28 cellular contexts compared by ENCODE assay signal in the genomic region with DNA sequence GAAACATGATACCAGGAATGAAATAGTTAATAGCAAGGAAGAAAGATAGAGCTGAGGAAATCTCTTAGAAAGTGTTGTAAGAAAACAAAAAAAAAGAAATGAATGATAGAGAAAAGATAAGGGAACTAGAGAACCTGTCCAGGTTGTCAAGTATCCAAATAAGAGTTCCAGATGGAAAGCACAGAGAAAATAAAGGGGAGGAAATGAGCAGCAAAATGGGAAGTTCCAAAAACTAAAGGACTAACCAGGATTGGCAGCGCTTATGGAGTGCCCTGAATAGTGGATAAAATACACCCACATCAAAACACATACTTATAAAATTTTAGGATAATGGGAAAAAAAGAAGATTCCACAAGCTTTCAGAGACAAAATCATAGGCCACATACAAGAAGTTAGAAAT.
"Had no signal": no experiment of that assay in that cellular context is flagged by ENCODE, and none has a peak within 500 bp of the region (broad histone marks: within the 10 kb centered on the region; RNA-seq: fewer than 3 reads in every experiment).

No MANE protein-coding gene starts in this region.

- H3K9me3 ChIP-seq: gastrocnemius medialis, left lung, lower lobe of right lung, ovary, psoas muscle, right lobe of liver, suprapubic skin, vagina had no signal

- H3K9ac ChIP-seq: neural progenitor cell had no signal

- H3K36me3 ChIP-seq: neural progenitor cell, ovary had no signal

- H3K4me2 ChIP-seq: hepatocyte, neural progenitor cell had no signal

- H3K27ac ChIP-seq: gastrocnemius medialis, hepatocyte, left lung, lower lobe of right lung, neural progenitor cell, ovary, psoas muscle, right lobe of liver, suprapubic skin, vagina had no signal

- H3K79me2 ChIP-seq: hepatocyte had no signal

- DNase-seq: cortex of kidney; effector memory CD8-positive, alpha-beta T cell; foreskin fibroblast; gastrocnemius medialis; head of caudate nucleus; kidney; left cardiac atrium; left lung; lower lobe of right lung; mesenchymal stem cell; midbrain; naive thymus-derived CD4-positive, alpha-beta T cell; ovary; posterior cingulate gyrus; psoas muscle; right lobe of liver; small intestine; stimulated activated CD4-positive, alpha-beta T cell treated with anti-CD3 and anti-CD28 coated beads, Interleukin-15, amount 100 ng/mL, for 24 hours; stimulated activated CD4-positive, alpha-beta T cell treated with anti-CD3 and anti-CD28 coated beads, Interleukin-2, amount 100 ng/mL, for 48 hours; stimulated activated naive B cell treated with anti-CD40 and anti-IgM and Interleukin-4, amounts not matched to agents 10 μg/mL and 1 μg/mL and 100 μg/mL, for 72 hours; trophoblast cell had no signal

- H3K27ac Mint-ChIP-seq: effector memory CD8-positive, alpha-beta T cell; naive thymus-derived CD4-positive, alpha-beta T cell; neural progenitor cell; stimulated activated naive B cell treated with anti-CD40 and anti-IgM and Interleukin-4, amounts not matched to agents 10 μg/mL and 1 μg/mL and 100 μg/mL, for 72 hours; stimulated activated naive CD8-positive, alpha-beta T cell treated with anti-CD3 and anti-CD28 coated beads, Interleukin-15, Interleukin-2, amounts not matched to agents 100 ng/mL and 50 ng/mL, for 24 hours had no signal

- H2AFZ ChIP-seq: hepatocyte, neural progenitor cell had no signal

- H3K4me1 Mint-ChIP-seq: central memory CD8-positive, alpha-beta T cell; nephron; neural progenitor cell; stimulated activated naive B cell treated with anti-CD40 and anti-IgM and Interleukin-4, amounts not matched to agents 10 μg/mL and 1 μg/mL and 100 μg/mL, for 72 hours had no signal

- H3K4me3 ChIP-seq: gastrocnemius medialis, hepatocyte, left lung, lower lobe of right lung, neural progenitor cell, ovary, psoas muscle, right lobe of liver, suprapubic skin, vagina had no signal

- H3K9me3 Mint-ChIP-seq: effector memory CD8-positive, alpha-beta T cell; naive thymus-derived CD4-positive, alpha-beta T cell; nephron; neural progenitor cell; stimulated activated naive B cell treated with anti-CD40 and anti-IgM and Interleukin-4, amounts not matched to agents 10 μg/mL and 1 μg/mL and 100 μg/mL, for 72 hours; stimulated activated naive CD8-positive, alpha-beta T cell treated with anti-CD3 and anti-CD28 coated beads, Interleukin-15, Interleukin-2, amounts not matched to agents 100 ng/mL and 50 ng/mL, for 24 hours had no signal

- H3K27me3 ChIP-seq: gastrocnemius medialis, hepatocyte, left lung, neural progenitor cell, ovary, right lobe of liver, suprapubic skin, vagina had no signal

- H3K4me1 ChIP-seq: left lung, lower lobe of right lung, neural progenitor cell, psoas muscle, right lobe of liver, suprapubic skin, vagina had no signal

- H3K36me3 Mint-ChIP-seq: naive thymus-derived CD4-positive, alpha-beta T cell; stimulated activated naive B cell treated with anti-CD40 and anti-IgM and Interleukin-4, amounts not matched to agents 10 μg/mL and 1 μg/mL and 100 μg/mL, for 72 hours had no signal

- ATAC-seq: effector memory CD8-positive, alpha-beta T cell; gastrocnemius medialis; left lung; lower lobe of right lung; naive thymus-derived CD4-positive, alpha-beta T cell; psoas muscle; right lobe of liver; stimulated activated naive B cell treated with anti-CD40 and anti-IgM and Interleukin-4, amounts not matched to agents 10 μg/mL and 1 μg/mL and 100 μg/mL, for 72 hours had no signal

- H3K4me3 Mint-ChIP-seq: central memory CD8-positive, alpha-beta T cell; effector memory CD8-positive, alpha-beta T cell; naive thymus-derived CD4-positive, alpha-beta T cell; nephron; neural progenitor cell; stimulated activated naive B cell treated with anti-CD40 and anti-IgM and Interleukin-4, amounts not matched to agents 10 μg/mL and 1 μg/mL and 100 μg/mL, for 72 hours; stimulated activated naive CD8-positive, alpha-beta T cell treated with anti-CD3 and anti-CD28 coated beads, Interleukin-15, Interleukin-2, amounts not matched to agents 100 ng/mL and 50 ng/mL, for 24 hours had no signal
